Comparison of ENCODE assay signal across 13 cellular contexts in the genomic region with DNA sequence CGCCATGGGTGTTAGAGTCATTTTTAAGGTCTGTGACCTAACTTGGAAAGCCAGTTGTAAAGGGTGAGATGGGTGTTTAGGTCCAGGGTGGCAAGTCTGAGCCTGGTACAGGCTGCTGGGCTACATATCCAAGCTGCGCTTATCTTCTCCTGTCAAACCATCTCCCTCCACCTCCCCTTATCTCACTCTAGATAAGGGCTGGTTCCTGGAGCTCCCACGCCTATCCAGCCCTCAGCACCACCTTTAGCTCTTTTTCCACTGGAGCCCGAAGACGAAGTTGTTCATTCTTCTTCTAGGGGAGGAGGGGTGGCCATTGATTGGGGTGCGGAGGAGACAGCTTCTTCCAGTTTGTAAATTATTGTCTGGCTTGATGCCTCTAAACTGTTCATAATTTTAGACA. TPM values are rescaled to one million over a fixed set of nuclear protein-coding genes. Genes with fewer than 3 reads are reported as not detected.
A peak's percentile ranks its signal among the peaks of the same experiment; 100 is the strongest.
DNase-seq lines count a peak whose midpoint lies in the region; ATAC-seq and TF ChIP-seq lines count a peak whose summit lies in the region.
"Had no signal": no experiment of that assay in that cellular context is flagged by ENCODE, and none has a peak within 500 bp of the region (broad histone marks: within the 10 kb centered on the region; RNA-seq: fewer than 3 reads in every experiment).

No MANE protein-coding gene starts in this region.

- H3K36me3 ChIP-seq in esophagus muscularis mucosa (peaks cover 0 to 21% (median 17%) of the 10 kb centered on the region in 4 donors), muscle layer of colon (ENCODE audit: insufficient read depth, low read length) (peaks cover 9% of the 10 kb centered on the region), urinary bladder (ENCODE audit: insufficient read depth) (no peaks in the 10 kb centered on the region)

- 57% methylated on average over 6 of the region's 6 CpGs for WGBS in esophagus muscularis mucosa
- WGBS in urinary bladder = 48% methylated on average over 6 of the region's 6 CpGs

- H3K4me1 ChIP-seq in esophagus muscularis mucosa = peaks cover 62 to 97% (median 94%) of the 10 kb centered on the region in 4 donors
- peaks cover 83% of the 10 kb centered on the region for H3K4me1 ChIP-seq in muscle layer of colon (ENCODE audit: insufficient read depth, low read length)
- H3K4me1 ChIP-seq in urinary bladder (ENCODE audit: insufficient read depth) = no peaks in the 10 kb centered on the region

- no peaks in the 10 kb centered on the region for H3K27me3 ChIP-seq in esophagus muscularis mucosa
- no peaks in the 10 kb centered on the region for H3K27me3 ChIP-seq in muscle layer of colon (ENCODE audit: control insufficient read depth in 1 of 2, insufficient read depth in 2 of 2, low read length in 2 of 2)

- H3K9ac ChIP-seq in muscle layer of colon (ENCODE audit: low read length) = peak overlapping the region; percentile 37

- ATAC-seq in HG02970 (IDR thresholded peaks at IDR 0.05; ENCODE audit: low FRiP score, unreplicated experiment) = no peak

- no peak for TF ChIP-seq POLR2A in esophagus muscularis mucosa (IDR thresholded peaks at IDR 0.05; ENCODE audit: low read depth)

- intact Hi-C loops in esophagus muscularis mucosa (cut with DNase I) = no loop called here

- TF ChIP-seq EP300 in esophagus muscularis mucosa (IDR thresholded peaks at IDR 0.05) = no peak

- peak; percentile 42 for DNase-seq in activated CD8-positive, alpha-beta memory T cell treated with anti-CD3 and anti-CD28 coated beads, Interleukin-2, amount 50 U/mL, for 48 hours
- DNase-seq in activated CD8-positive, alpha-beta memory T cell treated with anti-CD3 and anti-CD28 coated beads, Interleukin-2, amount 50 U/mL, for 4 hours = no peak
- no peak for DNase-seq in esophagus muscularis mucosa (ENCODE audit: extremely low spot score)
- DNase-seq in stimulated activated CD4-positive, alpha-beta T cell treated with anti-CD3 and anti-CD28 coated beads, Interleukin-4, amount 100 ng/mL, for 4 hours = no peak
- DNase-seq in NK-92 (lab: John Stamatoyannopoulos, UW; ENCODE audit: unreplicated experiment) = no peak
- DNase-seq: cortex of kidney; naive thymus-derived CD4-positive, alpha-beta T cell; NCI-H1417 treated with DMSO at 0.1 percent for 48 hours; stimulated activated CD4-positive, alpha-beta T cell treated with anti-CD3 and anti-CD28 coated beads, Interleukin-4, amount 100 ng/mL, for 1 hour; T1000 had no signal

- H3K4me3 ChIP-seq in esophagus muscularis mucosa (no peak overlapping the region), muscle layer of colon (ENCODE audit: low read depth in 1 of 2, low read length in 2 of 2) (no peak overlapping the region), urinary bladder (ENCODE audit: low read depth, low read length) (no peak overlapping the region)

- TF ChIP-seq CTCF in esophagus muscularis mucosa (IDR thresholded peaks at IDR 0.05) = no peak

- no peaks in the 10 kb centered on the region for H3K9me3 ChIP-seq in esophagus muscularis mucosa
- H3K9me3 ChIP-seq in muscle layer of colon (ENCODE audit: low read length) = no peaks in the 10 kb centered on the region

- peak overlapping the region; percentile 87 to 91 (median 90) for H3K27ac ChIP-seq in esophagus muscularis mucosa (replicated peaks in 1 of 4)
- H3K27ac ChIP-seq in muscle layer of colon (ENCODE audit: low read depth, low read length) = peak overlapping the region; percentile 90
- H3K27ac ChIP-seq in urinary bladder (ENCODE audit: low read depth) = peak overlapping the region; percentile 1

RNA-seq across cellular contexts. Expression of a gene that starts 48.5 kb away (rescaled TPM):
- total RNA-seq in esophagus muscularis mucosa (100 to 1,000 TPM; 195 to 499 (median 259) TPM), urinary bladder (42.5 TPM)
- 44.1 TPM for polyA plus RNA-seq in urinary bladder

Comparison
In these comparisons a context has a peak if more than half of its experiments do, and no peak if none do; other contexts are left out.
1. H3K27ac ChIP-seq: peak in every context shown above with its lines; median percentile 90 in esophagus muscularis mucosa; 90 in muscle layer of colon; 1 in urinary bladder.